In genomic region chr2:235343869-235344268, GRCh38 we compare ENCODE assay signal across 17 cellular contexts.
A peak's percentile ranks its signal among the peaks of the same experiment; 100 is the strongest.
DNase-seq lines count a peak whose midpoint lies in the region; ATAC-seq and TF ChIP-seq lines count a peak whose summit lies in the region.
"Had no signal": no experiment of that assay in that cellular context is flagged by ENCODE, and none has a peak within 500 bp of the region (broad histone marks: within the 10 kb centered on the region; RNA-seq: fewer than 3 reads in every experiment).

No MANE protein-coding gene starts in this region.

- peaks cover 13% of the 10 kb centered on the region for H3K4me1 ChIP-seq in ACC112 (ENCODE audit: control insufficient read depth, insufficient read depth, low read length, unreplicated experiment)
- H3K4me1 ChIP-seq in RWPE2 (ENCODE audit: insufficient read depth, poor library complexity, severe bottlenecking) = peaks cover 8% of the 10 kb centered on the region
- H3K4me1 ChIP-seq in osteoblast (ENCODE audit: insufficient read depth, low read length) = peaks cover 17% of the 10 kb centered on the region

- CTCF ChIA-PET in HEK293T (lab: Yijun Ruan, JAX) = no interaction called here

- H3K36me3 ChIP-seq in ACC112 (ENCODE audit: insufficient read depth, low read length) (no peaks in the 10 kb centered on the region), RWPE2 (ENCODE audit: low read depth) (no peaks in the 10 kb centered on the region), osteoblast (ENCODE audit: insufficient read depth, low read length) (no peaks in the 10 kb centered on the region)

- TF ChIP-seq CTCF in RWPE2 (IDR thresholded peaks at IDR 0.05; ENCODE audit: poor library complexity, severe bottlenecking) = no peak
- no peak for TF ChIP-seq CTCF in fibroblast of mammary gland (conservative IDR thresholded peaks at IDR 0.05; ENCODE audit: control insufficient read depth, insufficient read depth, low read depth, low read length)
- TF ChIP-seq CTCF in osteoblast (IDR thresholded peaks at IDR 0.05; ENCODE audit: extremely low read depth, low read depth, low read length) = no peak

- H3K9me3 ChIP-seq in RWPE2 (ENCODE audit: severe bottlenecking) (no peaks in the 10 kb centered on the region), osteoblast (ENCODE audit: low read depth, low read length) (no peaks in the 10 kb centered on the region)

- no peak overlapping the region for H2AFZ ChIP-seq in ACC112 (ENCODE audit: low read length, unreplicated experiment)
- peak overlapping the region; percentile 72 for H2AFZ ChIP-seq in osteoblast (ENCODE audit: low read length)

- H3K27me3 ChIP-seq in ACC112 (ENCODE audit: insufficient read depth, low read length) = no peaks in the 10 kb centered on the region; the same call in 1 of the 2 replicates
- H3K27me3 ChIP-seq in RWPE2 (ENCODE audit: insufficient read depth, poor library complexity, severe bottlenecking) = no peaks in the 10 kb centered on the region
- H3K27me3 ChIP-seq in osteoblast (ENCODE audit: insufficient read depth, low read length) = no peaks in the 10 kb centered on the region

- H3K4me2 ChIP-seq in osteoblast (ENCODE audit: insufficient read depth, low read length) = peak overlapping the region; percentile 44

- H3K27ac ChIP-seq in ACC112 (ENCODE audit: low read depth, low read length) (peak overlapping the region; percentile 16; the same call in 1 of the 2 replicates), RWPE2 (ENCODE audit: poor library complexity, severe bottlenecking) (no peak overlapping the region), osteoblast (ENCODE audit: low read depth, low read length) (peak overlapping the region; percentile 77)

- H4K20me1 ChIP-seq in osteoblast (ENCODE audit: insufficient read depth, low read length) = no peaks in the 10 kb centered on the region

- in situ Hi-C loops in ACHN (cut with HindIII; ENCODE audit: low pct_ligation_motif_present, low pct_unique_long_range_greater_than_20kb, low sequenced_read_pairs) = no loop called here

- H3K79me2 ChIP-seq in ACC112 (ENCODE audit: control insufficient read depth, insufficient read depth, low read length, unreplicated experiment) = no peaks in the 10 kb centered on the region
- no peaks in the 10 kb centered on the region for H3K79me2 ChIP-seq in osteoblast (ENCODE audit: insufficient read depth, low read length)

- DNase-seq in RWPE2 (ENCODE audit: low spot score) (no peak), fibroblast of mammary gland (ENCODE audit: low read depth) (peak; percentile 86), osteoblast (ENCODE audit: insufficient read length, low spot score, missing footprints) (no peak), ACHN (no peak), HEK293T (ENCODE audit: extremely low spot score) (no peak)
- DNase-seq: activated B cell treated with CpG ODN at 0.5 μM for 24 hours, cortex of kidney, GOT3, head of caudate nucleus, NCI-H1694 treated with DMSO at 0.1 percent for 48 hours, NCI-H446 treated with DMSO at 0.1 percent for 48 hours, Right ventricle myocardium superior had no signal

- ATAC-seq in RWPE2 (ENCODE audit: low read depth) = peak; percentile 57; the same call in 2 of the 3 replicates
- ATAC-seq in HG02763 (IDR thresholded peaks at IDR 0.05; ENCODE audit: unreplicated experiment) = no peak
- no peak for ATAC-seq in HG03139 (IDR thresholded peaks at IDR 0.05; ENCODE audit: unreplicated experiment)
- ATAC-seq: activated T-helper 17 cell treated with anti-CD3 and anti-CD28 coated beads, Interleukin-2, amount 50 U/mL, for 72 hours had no signal

- H3K4me3 ChIP-seq in ACC112 (ENCODE audit: low read depth, low read length) = no peak overlapping the region
- H3K4me3 ChIP-seq in RWPE2 (ENCODE audit: severe bottlenecking) = no peak overlapping the region
- no peak overlapping the region for H3K4me3 ChIP-seq in fibroblast of mammary gland (ENCODE audit: control insufficient read depth, low read depth, low read length)
- no peak overlapping the region for H3K4me3 ChIP-seq in osteoblast (ENCODE audit: insufficient read depth, low read length)
- H3K4me3 ChIP-seq: skin epidermis had no signal

- POLR2A ChIA-PET in HEK293T (lab: Yijun Ruan, JAX) = no interaction called here

TF ChIP-seq in HEK293T, 16 proteins besides CTCF, POLR2A, EP300 and RAD21:
- TF ChIP-seq SUZ12 (IDR thresholded peaks at IDR 0.05) (no peak), L3MBTL2 (conservative IDR thresholded peaks at IDR 0.05) (no peak), FOXM1 (IDR thresholded peaks at IDR 0.05; ENCODE audit: borderline replicate concordance) (no peak), HDGF (IDR thresholded peaks at IDR 0.05; ENCODE audit: borderline replicate concordance) (no peak), BHLHE40 (IDR thresholded peaks at IDR 0.05; ENCODE audit: borderline replicate concordance) (no peak)
